In the genomic region with DNA sequence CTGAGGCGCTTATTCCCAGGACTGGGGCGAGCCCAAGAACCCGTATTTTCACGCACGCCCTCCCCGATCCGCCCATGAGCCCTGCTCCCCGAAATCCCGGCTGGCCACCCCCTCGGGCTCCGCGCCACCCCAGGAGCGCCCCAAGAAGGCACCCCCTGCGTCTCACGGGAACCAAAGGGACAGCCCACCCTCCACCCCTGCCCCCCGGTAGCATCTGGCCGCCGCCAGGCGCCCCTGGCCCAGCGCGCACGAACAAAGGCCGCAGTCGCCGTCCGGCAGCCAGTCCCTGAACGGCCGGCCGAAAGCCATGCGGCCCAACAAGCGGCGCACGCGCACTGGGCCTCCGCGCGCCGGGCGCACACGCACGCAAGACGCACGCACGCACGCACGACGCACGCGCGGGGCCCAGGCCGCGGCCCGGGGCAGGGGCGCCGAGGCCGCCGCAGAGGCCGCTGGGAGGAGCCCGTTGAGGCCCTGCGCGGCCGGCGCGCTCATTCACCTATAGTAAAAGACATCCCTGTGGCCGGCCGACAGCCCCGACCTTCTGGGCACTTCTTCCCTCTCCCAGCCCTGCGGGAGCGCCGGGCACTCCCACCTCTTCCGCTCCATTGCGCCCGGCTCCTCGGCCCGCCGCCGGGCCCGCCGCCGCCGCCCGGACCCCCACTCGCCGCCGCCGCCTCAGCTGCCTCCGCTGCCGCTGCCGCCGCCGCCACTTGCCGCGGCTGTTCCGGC, we compare ENCODE assay signal across 8 cellular contexts. TPM values are rescaled to one million over a fixed set of nuclear protein-coding genes. Genes with fewer than 3 reads are reported as not detected.
DNase-seq lines count a peak whose midpoint lies in the region; ATAC-seq, FAIRE-seq and TF ChIP-seq lines count a peak whose summit lies in the region.

No MANE protein-coding gene starts in this region.

- no peak for FAIRE-seq in RCC 7860 (lab: Jason Lieb, UNC)

- no peaks in the 10 kb centered on the region for H3K9me3 Mint-ChIP-seq in IgD-negative memory B cell
- H3K9me3 Mint-ChIP-seq in stimulated activated naive CD8-positive, alpha-beta T cell treated with anti-CD3 and anti-CD28 coated beads, Interleukin-15, Interleukin-2, amounts not matched to agents 100 ng/mL and 50 ng/mL, for 24 hours, result no peaks in the 10 kb centered on the region

- no peaks in the 10 kb centered on the region for H3K27me3 Mint-ChIP-seq in IgD-negative memory B cell
- no peaks in the 10 kb centered on the region for H3K27me3 Mint-ChIP-seq in stimulated activated naive CD8-positive, alpha-beta T cell treated with anti-CD3 and anti-CD28 coated beads, Interleukin-15, Interleukin-2, amounts not matched to agents 100 ng/mL and 50 ng/mL, for 24 hours

- peaks cover 12 to 23% (median 13%) of the 10 kb centered on the region in 3 donors for H3K4me1 Mint-ChIP-seq in IgD-negative memory B cell
- peaks cover 25% of the 10 kb centered on the region for H3K4me1 Mint-ChIP-seq in stimulated activated naive CD8-positive, alpha-beta T cell treated with anti-CD3 and anti-CD28 coated beads, Interleukin-15, Interleukin-2, amounts not matched to agents 100 ng/mL and 50 ng/mL, for 24 hours (ENCODE audit: low read depth)

- peak overlapping the region; percentile 98 for H3K9ac ChIP-seq in neural cell (ENCODE audit: low read length)

- H3K9me3 ChIP-seq in neural cell (ENCODE audit: low read length), result no peaks in the 10 kb centered on the region

- peaks cover 42% of the 10 kb centered on the region for H3K79me2 ChIP-seq in neural cell (replicated peaks; ENCODE audit: insufficient read depth, low read length)

- peak overlapping the region; percentile 94 for H3K27ac ChIP-seq in neural cell (ENCODE audit: low read length)

- H4K20me1 ChIP-seq in neural cell (ENCODE audit: insufficient read depth), result no peaks in the 10 kb centered on the region

- peak; percentile 65 for TF ChIP-seq EP300 in neural cell (conservative IDR thresholded peaks at IDR 0.05; ENCODE audit: poor library complexity, severe bottlenecking)

- no peaks in the 10 kb centered on the region for H3K36me3 ChIP-seq in neural cell (ENCODE audit: insufficient read depth, low read length)

- no peaks in the 10 kb centered on the region for H3F3A ChIP-seq in neural cell (ENCODE audit: insufficient read depth, low read length, poor library complexity, severe bottlenecking)

- H2AFZ ChIP-seq in neural cell (ENCODE audit: low read depth, low read length), result peak overlapping the region; percentile 45

- peak overlapping the region; percentile 62 to 89 (median 87) for H3K27ac Mint-ChIP-seq in IgD-negative memory B cell
- peak overlapping the region; percentile 99 for H3K27ac Mint-ChIP-seq in stimulated activated naive CD8-positive, alpha-beta T cell treated with anti-CD3 and anti-CD28 coated beads, Interleukin-15, Interleukin-2, amounts not matched to agents 100 ng/mL and 50 ng/mL, for 24 hours

- ATAC-seq in GM21529 (IDR thresholded peaks at IDR 0.05; ENCODE audit: unreplicated experiment), result peak; percentile 57

- peak overlapping the region; percentile 83 to 94 (median 88) for H3K4me3 Mint-ChIP-seq in IgD-negative memory B cell
- peak overlapping the region; percentile 99 for H3K4me3 Mint-ChIP-seq in stimulated activated naive CD8-positive, alpha-beta T cell treated with anti-CD3 and anti-CD28 coated beads, Interleukin-15, Interleukin-2, amounts not matched to agents 100 ng/mL and 50 ng/mL, for 24 hours

- TF ChIP-seq CTCF in neural cell (IDR thresholded peaks at IDR 0.05; ENCODE audit: poor library complexity, severe bottlenecking), result no peak

- no peaks in the 10 kb centered on the region for H3K9me2 ChIP-seq in neural cell (ENCODE audit: insufficient read depth, low read length)

- DNase-seq in DMS79 treated with DMSO at 0.1 percent for 48 hours (lab: John Stamatoyannopoulos, UW), result peak; percentile 56
- peak; percentile 74 for DNase-seq in RCC 7860 (ENCODE audit: low spot score)
- DNase-seq in activated effector memory CD4-positive, alpha-beta T cell treated with anti-CD3 and anti-CD28 coated beads, Interleukin-2, amount 50 U/mL, for 16 hours, result peak; percentile 94
- peak; percentile 77 for DNase-seq in fibroblast of the conjunctiva (ENCODE audit: low read depth)

- H3K4me2 ChIP-seq in neural cell (ENCODE audit: low read length), result peak overlapping the region; percentile 88

- H3K36me3 Mint-ChIP-seq in IgD-negative memory B cell, result peaks cover under 1% of the 10 kb centered on the region
- peaks cover 25% of the 10 kb centered on the region for H3K36me3 Mint-ChIP-seq in stimulated activated naive CD8-positive, alpha-beta T cell treated with anti-CD3 and anti-CD28 coated beads, Interleukin-15, Interleukin-2, amounts not matched to agents 100 ng/mL and 50 ng/mL, for 24 hours (ENCODE audit: low read depth)

- peak overlapping the region; percentile 96 for H3K4me3 ChIP-seq in neural cell (ENCODE audit: low read length)

- H3K27me3 ChIP-seq in neural cell (ENCODE audit: insufficient read depth, low read depth, low read length), result no peaks in the 10 kb centered on the region

- TF ChIP-seq RAD21 in neural cell (conservative IDR thresholded peaks at IDR 0.05), result peak; percentile 14

TF ChIP-seq in neural cell, 6 proteins besides CTCF, POLR2A, EP300 and RAD21:
- TF ChIP-seq, protein P1, sequence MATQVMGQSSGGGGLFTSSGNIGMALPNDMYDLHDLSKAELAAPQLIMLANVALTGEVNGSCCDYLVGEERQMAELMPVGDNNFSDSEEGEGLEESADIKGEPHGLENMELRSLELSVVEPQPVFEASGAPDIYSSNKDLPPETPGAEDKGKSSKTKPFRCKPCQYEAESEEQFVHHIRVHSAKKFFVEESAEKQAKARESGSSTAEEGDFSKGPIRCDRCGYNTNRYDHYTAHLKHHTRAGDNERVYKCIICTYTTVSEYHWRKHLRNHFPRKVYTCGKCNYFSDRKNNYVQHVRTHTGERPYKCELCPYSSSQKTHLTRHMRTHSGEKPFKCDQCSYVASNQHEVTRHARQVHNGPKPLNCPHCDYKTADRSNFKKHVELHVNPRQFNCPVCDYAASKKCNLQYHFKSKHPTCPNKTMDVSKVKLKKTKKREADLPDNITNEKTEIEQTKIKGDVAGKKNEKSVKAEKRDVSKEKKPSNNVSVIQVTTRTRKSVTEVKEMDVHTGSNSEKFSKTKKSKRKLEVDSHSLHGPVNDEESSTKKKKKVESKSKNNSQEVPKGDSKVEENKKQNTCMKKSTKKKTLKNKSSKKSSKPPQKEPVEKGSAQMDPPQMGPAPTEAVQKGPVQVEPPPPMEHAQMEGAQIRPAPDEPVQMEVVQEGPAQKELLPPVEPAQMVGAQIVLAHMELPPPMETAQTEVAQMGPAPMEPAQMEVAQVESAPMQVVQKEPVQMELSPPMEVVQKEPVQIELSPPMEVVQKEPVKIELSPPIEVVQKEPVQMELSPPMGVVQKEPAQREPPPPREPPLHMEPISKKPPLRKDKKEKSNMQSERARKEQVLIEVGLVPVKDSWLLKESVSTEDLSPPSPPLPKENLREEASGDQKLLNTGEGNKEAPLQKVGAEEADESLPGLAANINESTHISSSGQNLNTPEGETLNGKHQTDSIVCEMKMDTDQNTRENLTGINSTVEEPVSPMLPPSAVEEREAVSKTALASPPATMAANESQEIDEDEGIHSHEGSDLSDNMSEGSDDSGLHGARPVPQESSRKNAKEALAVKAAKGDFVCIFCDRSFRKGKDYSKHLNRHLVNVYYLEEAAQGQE (IDR thresholded peaks at IDR 0.05; ENCODE audit: borderline replicate concordance), result no peak
- TF ChIP-seq MXI1 (conservative IDR thresholded peaks at IDR 0.05; ENCODE audit: poor library complexity, severe bottlenecking) (peak; percentile 97), EZH2 (IDR thresholded peaks at IDR 0.05; ENCODE audit: borderline replicate concordance, insufficient read depth, low read length, poor library complexity, severe bottlenecking) (no peak), TAF1 (IDR thresholded peaks at IDR 0.05; ENCODE audit: low read depth) (no peak), SMC3 (conservative IDR thresholded peaks at IDR 0.05; ENCODE audit: poor library complexity) (peak; percentile 16), POLR2AphosphoS5 (IDR thresholded peaks at IDR 0.05) (peak; percentile 83)
TF ChIP-seq in neural cell: peak in this region for 3.

RNA-seq across cellular contexts. Expression of a gene that starts 0.5 kb away (rescaled TPM):
- polyA plus RNA-seq in IgD-negative memory B cell, result 16.4 TPM
- polyA plus RNA-seq in neural cell, result 80.1 and 102 TPM in 2 replicates
- 87.6 and 101 TPM in 2 replicates for polyA minus RNA-seq in neural cell

RNA-seq across cellular contexts. Expression of a gene that starts 13.1 kb away (rescaled TPM):
- polyA plus RNA-seq in IgD-negative memory B cell (487 TPM), neural cell (204 and 237 TPM in 2 replicates)
- polyA minus RNA-seq in neural cell, result 41.2 and 51.1 TPM in 2 replicates

RNA-seq across cellular contexts. Expression of a gene that starts 24.1 kb away (rescaled TPM):
- polyA plus RNA-seq in IgD-negative memory B cell (0.13 TPM), neural cell (18.4 and 20.8 TPM in 2 replicates)
- 67.0 and 98.6 TPM in 2 replicates for polyA minus RNA-seq in neural cell

Comparison
In these comparisons a context has a peak if more than half of its experiments do, and no peak if none do; other contexts are left out.
1. Peak in every context shown above with its lines: DNase-seq, ATAC-seq, H3K4me3 ChIP-seq and H3K27ac ChIP-seq.
2. RNA of a gene that starts 24.1 kb away (polyA plus RNA-seq): 18.4 to 20.8 TPM in neural cell; 0.13 TPM in IgD-negative memory B cell (single experiment); every median in the first group is over 10 times any median in the second.